ENCODE assay signal across 1 cellular context in genomic region chr4:76822294-76822693, GRCh38.
TF ChIP-seq lines count a peak whose summit lies in the region.

No MANE protein-coding gene starts in this region.

TF ChIP-seq in IMR-90, 13 proteins besides CTCF, POLR2A, EP300 and RAD21 (continued from another document):
- TF ChIP-seq CEBPB (IDR thresholded peaks at IDR 0.05; ENCODE audit: low read depth, low read length) (no peak), MAFK (IDR thresholded peaks at IDR 0.05; ENCODE audit: low read depth, low read length) (no peak), BHLHE40 (IDR thresholded peaks at IDR 0.05; ENCODE audit: low read depth, low read length) (no peak), SMC3 (IDR thresholded peaks at IDR 0.05; ENCODE audit: low read depth, low read length) (no peak), ELK1 (IDR thresholded peaks at IDR 0.05; ENCODE audit: borderline replicate concordance, low read depth, low read length) (no peak), CHD1 (IDR thresholded peaks at IDR 0.05; ENCODE audit: low read depth, low read length) (no peak), USF2 (IDR thresholded peaks at IDR 0.05; ENCODE audit: low read depth, low read length) (no peak), MAZ (IDR thresholded peaks at IDR 0.05; ENCODE audit: borderline replicate concordance, low read depth, low read length) (no peak)
